Comparison of ENCODE assay signal across 1 cellular context in the genomic region with DNA sequence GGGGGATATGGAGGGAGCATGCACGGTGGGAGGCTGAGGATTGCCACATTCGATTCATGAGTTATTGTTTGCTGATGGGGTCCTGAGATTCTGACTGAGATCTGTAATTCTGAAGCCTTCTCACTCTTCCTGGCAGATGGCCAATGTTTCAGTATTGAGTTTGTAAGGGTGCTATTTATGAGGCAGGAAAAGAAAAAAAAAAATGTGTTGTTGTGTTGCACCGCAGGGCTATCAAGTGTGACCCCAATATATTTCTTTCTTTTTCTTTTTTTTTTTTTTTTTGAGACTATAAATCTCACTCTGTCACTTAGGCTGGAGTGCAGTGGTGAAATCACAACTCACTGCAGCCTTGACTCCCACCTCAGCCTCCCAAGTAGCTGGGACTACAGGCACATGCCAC.
TF ChIP-seq lines count a peak whose summit lies in the region.

No MANE protein-coding gene starts in this region.

TF ChIP-seq in HepG2, 621 proteins besides CTCF, POLR2A, EP300 and RAD21:
- TF ChIP-seq DMAP1 (CRISPR knock-in tag; IDR thresholded peaks at IDR 0.05), result no peak
- TF ChIP-seq, protein P1, sequence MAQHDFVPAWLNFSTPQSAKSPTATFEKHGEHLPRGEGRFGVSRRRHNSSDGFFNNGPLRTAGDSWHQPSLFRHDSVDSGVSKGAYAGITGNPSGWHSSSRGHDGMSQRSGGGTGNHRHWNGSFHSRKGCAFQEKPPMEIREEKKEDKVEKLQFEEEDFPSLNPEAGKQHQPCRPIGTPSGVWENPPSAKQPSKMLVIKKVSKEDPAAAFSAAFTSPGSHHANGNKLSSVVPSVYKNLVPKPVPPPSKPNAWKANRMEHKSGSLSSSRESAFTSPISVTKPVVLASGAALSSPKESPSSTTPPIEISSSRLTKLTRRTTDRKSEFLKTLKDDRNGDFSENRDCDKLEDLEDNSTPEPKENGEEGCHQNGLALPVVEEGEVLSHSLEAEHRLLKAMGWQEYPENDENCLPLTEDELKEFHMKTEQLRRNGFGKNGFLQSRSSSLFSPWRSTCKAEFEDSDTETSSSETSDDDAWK (CRISPR knock-in tag; IDR thresholded peaks at IDR 0.05), result no peak
- TF ChIP-seq, protein P2, sequence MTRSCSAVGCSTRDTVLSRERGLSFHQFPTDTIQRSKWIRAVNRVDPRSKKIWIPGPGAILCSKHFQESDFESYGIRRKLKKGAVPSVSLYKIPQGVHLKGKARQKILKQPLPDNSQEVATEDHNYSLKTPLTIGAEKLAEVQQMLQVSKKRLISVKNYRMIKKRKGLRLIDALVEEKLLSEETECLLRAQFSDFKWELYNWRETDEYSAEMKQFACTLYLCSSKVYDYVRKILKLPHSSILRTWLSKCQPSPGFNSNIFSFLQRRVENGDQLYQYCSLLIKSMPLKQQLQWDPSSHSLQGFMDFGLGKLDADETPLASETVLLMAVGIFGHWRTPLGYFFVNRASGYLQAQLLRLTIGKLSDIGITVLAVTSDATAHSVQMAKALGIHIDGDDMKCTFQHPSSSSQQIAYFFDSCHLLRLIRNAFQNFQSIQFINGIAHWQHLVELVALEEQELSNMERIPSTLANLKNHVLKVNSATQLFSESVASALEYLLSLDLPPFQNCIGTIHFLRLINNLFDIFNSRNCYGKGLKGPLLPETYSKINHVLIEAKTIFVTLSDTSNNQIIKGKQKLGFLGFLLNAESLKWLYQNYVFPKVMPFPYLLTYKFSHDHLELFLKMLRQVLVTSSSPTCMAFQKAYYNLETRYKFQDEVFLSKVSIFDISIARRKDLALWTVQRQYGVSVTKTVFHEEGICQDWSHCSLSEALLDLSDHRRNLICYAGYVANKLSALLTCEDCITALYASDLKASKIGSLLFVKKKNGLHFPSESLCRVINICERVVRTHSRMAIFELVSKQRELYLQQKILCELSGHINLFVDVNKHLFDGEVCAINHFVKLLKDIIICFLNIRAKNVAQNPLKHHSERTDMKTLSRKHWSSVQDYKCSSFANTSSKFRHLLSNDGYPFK (CRISPR knock-in tag; IDR thresholded peaks at IDR 0.05; ENCODE audit: borderline replicate concordance), result no peak
- TF ChIP-seq, protein P3, sequence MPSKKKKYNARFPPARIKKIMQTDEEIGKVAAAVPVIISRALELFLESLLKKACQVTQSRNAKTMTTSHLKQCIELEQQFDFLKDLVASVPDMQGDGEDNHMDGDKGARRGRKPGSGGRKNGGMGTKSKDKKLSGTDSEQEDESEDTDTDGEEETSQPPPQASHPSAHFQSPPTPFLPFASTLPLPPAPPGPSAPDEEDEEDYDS (CRISPR knock-in tag; IDR thresholded peaks at IDR 0.05), result no peak
- no peak for TF ChIP-seq ZNF660 (CRISPR knock-in tag; IDR thresholded peaks at IDR 0.05; ENCODE audit: borderline replicate concordance, low read depth)
- no peak for TF ChIP-seq GTF2F1 (IDR thresholded peaks at IDR 0.05; ENCODE audit: low read length)
- no peak for TF ChIP-seq HMG20B (CRISPR knock-in tag; conservative IDR thresholded peaks at IDR 0.05)
- no peak for TF ChIP-seq ZNF841 (CRISPR knock-in tag; IDR thresholded peaks at IDR 0.05; ENCODE audit: borderline replicate concordance)
- TF ChIP-seq, protein P4, sequence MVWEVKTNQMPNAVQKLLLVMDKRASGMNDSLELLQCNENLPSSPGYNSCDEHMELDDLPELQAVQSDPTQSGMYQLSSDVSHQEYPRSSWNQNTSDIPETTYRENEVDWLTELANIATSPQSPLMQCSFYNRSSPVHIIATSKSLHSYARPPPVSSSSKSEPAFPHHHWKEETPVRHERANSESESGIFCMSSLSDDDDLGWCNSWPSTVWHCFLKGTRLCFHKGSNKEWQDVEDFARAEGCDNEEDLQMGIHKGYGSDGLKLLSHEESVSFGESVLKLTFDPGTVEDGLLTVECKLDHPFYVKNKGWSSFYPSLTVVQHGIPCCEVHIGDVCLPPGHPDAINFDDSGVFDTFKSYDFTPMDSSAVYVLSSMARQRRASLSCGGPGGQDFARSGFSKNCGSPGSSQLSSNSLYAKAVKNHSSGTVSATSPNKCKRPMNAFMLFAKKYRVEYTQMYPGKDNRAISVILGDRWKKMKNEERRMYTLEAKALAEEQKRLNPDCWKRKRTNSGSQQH (CRISPR knock-in tag; IDR thresholded peaks at IDR 0.05; ENCODE audit: low read depth), result no peak
- no peak for TF ChIP-seq ZNF44 (CRISPR knock-in tag; IDR thresholded peaks at IDR 0.05)
